1 cellular context compared by ENCODE assay signal in genomic region chr11:86575927-86576326, GRCh38.
TF ChIP-seq lines count a peak whose summit lies in the region.

No MANE protein-coding gene starts in this region.

TF ChIP-seq in A549, 52 proteins besides CTCF, POLR2A, EP300 and RAD21 (continued from another document):
- TF ChIP-seq BCL3 (IDR thresholded peaks at IDR 0.05) (no peak), JUNB (IDR thresholded peaks at IDR 0.05) (no peak), CHD4 (IDR thresholded peaks at IDR 0.05; ENCODE audit: borderline replicate concordance) (no peak), RCOR1 (IDR thresholded peaks at IDR 0.05; ENCODE audit: low read depth, low read length) (no peak)
